In the genomic region with DNA sequence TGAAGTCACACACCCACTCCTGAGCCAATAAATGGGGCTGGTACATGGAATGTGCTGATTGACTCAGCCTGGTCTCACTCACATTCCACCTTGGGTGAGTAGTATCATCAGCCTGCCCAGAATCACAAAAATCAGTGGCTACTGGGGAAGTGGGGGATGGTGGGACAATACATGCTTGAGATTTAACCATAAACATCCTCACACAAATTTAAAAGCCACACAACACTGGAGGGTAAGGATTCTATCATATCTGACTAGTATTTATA, we compare ENCODE assay signal across 23 cellular contexts. TPM values are rescaled to one million over a fixed set of nuclear protein-coding genes. Genes with fewer than 3 reads are reported as not detected.
A peak's percentile ranks its signal among the peaks of the same experiment; 100 is the strongest.
DNase-seq lines count a peak whose midpoint lies in the region; ATAC-seq and TF ChIP-seq lines count a peak whose summit lies in the region.
"Had no signal": no experiment of that assay in that cellular context is flagged by ENCODE, and none has a peak within 500 bp of the region (broad histone marks: within the 10 kb centered on the region; RNA-seq: fewer than 3 reads in every experiment).

No MANE protein-coding gene starts in this region.

- H3K36me3 ChIP-seq in brain microvascular endothelial cell (replicated peaks): no peaks in the 10 kb centered on the region
- H3K36me3 ChIP-seq: cardiac muscle cell, right lobe of liver, WERI-Rb-1 had no signal

- H3K27ac ChIP-seq in brain microvascular endothelial cell: no peak overlapping the region
- H3K27ac ChIP-seq: cardiac muscle cell, KMS-11, right lobe of liver, WERI-Rb-1 had no signal

- peak; percentile 75 for DNase-seq in AG20443 (ENCODE audit: low spot score)
- peak; percentile 66 for DNase-seq in HT1080 (ENCODE audit: low read depth)
- DNase-seq in brain microvascular endothelial cell: peak; percentile 2
- DNase-seq in kidney tubule cell (ENCODE audit: low spot score): peak; percentile 97
- no peak for DNase-seq in NCI-H2081 (lab: John Stamatoyannopoulos, UW)
- no peak for DNase-seq in GM10266 (ENCODE audit: extremely low spot score)
- DNase-seq: activated CD4-positive, alpha-beta memory T cell treated with anti-CD3 and anti-CD28 coated beads for 36 hours; activated T-cell treated with anti-CD3 and anti-CD28 coated beads, Interleukin-2, amount 50 U/mL, for 4 hours; hypothalamus; NCI-H345; NK-92 treated with Interleukin-12 subunit alpha and Interleukin-12 subunit beta, amount 100 ng/mL, for 24 hours; nucleus accumbens; right lobe of liver; T-cell; WERI-Rb-1 had no signal

- no peak overlapping the region for H3K4me3 ChIP-seq in brain microvascular endothelial cell (ENCODE audit: low read depth, low read length)
- H3K4me3 ChIP-seq: cardiac muscle cell, GM23338, right lobe of liver had no signal

- no peak for TF ChIP-seq CTCF in brain microvascular endothelial cell (IDR thresholded peaks at IDR 0.05; ENCODE audit: low read depth, low read length, missing control alignments)
- no peak for TF ChIP-seq CTCF in GM10266 (IDR thresholded peaks at IDR 0.05; ENCODE audit: control insufficient read depth, insufficient read depth, low read depth, missing control alignments)

- in situ Hi-C loops in brain microvascular endothelial cell (cut with HindIII; ENCODE audit: low pct_ligation_motif_present, low sequenced_read_pairs): no loop called here

- no peak for ATAC-seq in GM21423 (IDR thresholded peaks at IDR 0.05; ENCODE audit: unreplicated experiment)
- no peak for ATAC-seq in GM21367 (IDR thresholded peaks at IDR 0.05; ENCODE audit: unreplicated experiment)
- ATAC-seq: activated T-cell treated with anti-CD3 and anti-CD28 coated beads, Interleukin-2, amount 50 U/mL, for 4 hours; GM23338; left lobe of liver; right lobe of liver; Right ventricle myocardium inferior; T-cell had no signal

- H3K27me3 ChIP-seq in brain microvascular endothelial cell (replicated peaks): no peaks in the 10 kb centered on the region
- H3K27me3 ChIP-seq: cardiac muscle cell, right lobe of liver had no signal

RNA-seq across cellular contexts. Expression of gene IRX6, which starts 26.2 kb away (rescaled TPM):
- not detected in 2 replicates for total RNA-seq in HT1080 (2014; rRNA removed; shearing (Covaris generic))
- not detected in 2 replicates for polyA plus RNA-seq in HT1080 (2015; cell fraction: cytosol; rRNA removed)
- 0.03 TPM in 1 of 2 replicates, not detected in the other for polyA plus RNA-seq in HT1080 (2015; cell fraction: nucleus; rRNA removed)
- total RNA-seq: activated CD4-positive, alpha-beta memory T cell treated with anti-CD3 and anti-CD28 coated beads for 36 hours; activated T-cell treated with anti-CD3 and anti-CD28 coated beads, Interleukin-2, amount 50 U/mL, for 4 hours; GM23338; left lobe of liver; right lobe of liver; T-cell; urinary bladder had no signal

Comparison
In these comparisons a context has a peak if more than half of its experiments do, and no peak if none do; other contexts are left out.
1. DNase-seq: peak in AG20443 (single experiment), HT1080 (single experiment), brain microvascular endothelial cell (single experiment) and kidney tubule cell (single experiment); none in NCI-H2081 (0 of 2) and GM10266 (single experiment).